Comparison of ENCODE assay signal across 8 cellular contexts in the genomic region with DNA sequence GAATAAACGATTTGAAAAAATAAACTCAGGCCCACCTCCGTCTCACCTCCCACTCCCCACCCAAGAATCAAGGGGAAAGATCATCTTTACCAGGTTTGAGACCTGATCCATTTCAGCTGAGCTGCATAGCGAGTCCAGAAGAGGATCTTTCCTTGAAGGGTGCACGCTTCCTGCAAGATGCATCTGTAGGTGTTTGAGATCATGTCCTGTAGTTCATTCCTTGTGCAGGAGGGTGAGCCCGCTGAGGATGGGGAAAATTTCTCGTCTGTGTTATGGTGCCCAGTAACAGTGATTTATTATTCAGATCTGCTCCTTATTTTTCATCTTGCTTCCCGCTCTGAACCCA. TPM values are rescaled to one million over a fixed set of nuclear protein-coding genes. Genes with fewer than 3 reads are reported as not detected.
DNase-seq lines count a peak whose midpoint lies in the region; ATAC-seq and TF ChIP-seq lines count a peak whose summit lies in the region.

No MANE protein-coding gene starts in this region.

- intact Hi-C loops in OCI-LY7 (cut with micrococcal nuclease; ENCODE audit: unreplicated experiment), result no loop called here

- POLR2A ChIA-PET in OCI-LY7 (lab: Charles Lee), result no interaction called here

- H3K9me3 Mint-ChIP-seq in endodermal cell, result no peaks in the 10 kb centered on the region

- H3K4me3 Mint-ChIP-seq in endodermal cell, result peak overlapping the region; percentile 71

- H3K79me2 ChIP-seq in OCI-LY7 (ENCODE audit: insufficient read depth, low read depth, low read length) (no peaks in the 10 kb centered on the region), parathyroid adenoma (peaks cover 5% of the 10 kb centered on the region)

- H3K27me3 Mint-ChIP-seq in endodermal cell (ENCODE audit: insufficient read depth), result peaks cover 6% of the 10 kb centered on the region

- H3K27ac ChIP-seq in OCI-LY7 (ENCODE audit: low read depth, low read length, poor library complexity, severe bottlenecking), result peak overlapping the region; percentile 59
- H3K27ac ChIP-seq in endodermal cell (ENCODE audit: low read depth, low read length), result peak overlapping the region; percentile 66
- H3K27ac ChIP-seq in parathyroid adenoma, result no peak overlapping the region

- H4K20me1 ChIP-seq in OCI-LY7 (ENCODE audit: insufficient read depth, low read length), result no peaks in the 10 kb centered on the region

- H3K9me3 ChIP-seq in OCI-LY7 (ENCODE audit: low read length) (no peaks in the 10 kb centered on the region), endodermal cell (ENCODE audit: control insufficient read depth, low read length) (no peaks in the 10 kb centered on the region), parathyroid adenoma (ENCODE audit: control insufficient read depth, low read length) (no peaks in the 10 kb centered on the region)

- ATAC-seq in HG03439 (IDR thresholded peaks at IDR 0.05; ENCODE audit: unreplicated experiment) (no peak), GM19023 (IDR thresholded peaks at IDR 0.05; ENCODE audit: unreplicated experiment) (no peak)

- CTCF ChIA-PET in OCI-LY7 (lab: Charles Lee; ENCODE audit: unreplicated experiment), result no interaction called here

- no peaks in the 10 kb centered on the region for H3K9me2 ChIP-seq in OCI-LY7 (ENCODE audit: insufficient read depth, low read length)

- H3K27ac Mint-ChIP-seq in endodermal cell, result no peak overlapping the region

- H3K36me3 ChIP-seq in GM06990 (ENCODE audit: control insufficient read depth, insufficient read depth, low read length) (no peaks in the 10 kb centered on the region), OCI-LY7 (ENCODE audit: insufficient read depth, low read length) (no peaks in the 10 kb centered on the region), endodermal cell (ENCODE audit: control insufficient read depth, insufficient read depth, low read length) (no peaks in the 10 kb centered on the region), parathyroid adenoma (ENCODE audit: control insufficient read depth, insufficient read depth, low read length) (no peaks in the 10 kb centered on the region)

- WGBS in endodermal cell (ENCODE audit: insufficient coverage in 1 of 2, insufficient read length in 1 of 2), 2 experiments, result 48 to 60% methylated on average over 4 to 7 of the region's 7 CpGs

- no peaks in the 10 kb centered on the region for H3K36me3 Mint-ChIP-seq in endodermal cell (ENCODE audit: low read depth)

- DNase-seq in GM06990 (ENCODE audit: extremely low read depth, insufficient read length) (no peak), OCI-LY7 (ENCODE audit: low spot score) (no peak), endodermal cell (no peak), NCI-H128 (lab: John Stamatoyannopoulos, UW; ENCODE audit: unreplicated experiment) (no peak), globus pallidus (ENCODE audit: low spot score) (no peak)

- BruUV-seq in OCI-LY7 (replicated peaks; lab: Mats Ljungman, UMichigan), result no TSS peak

- H3K4me1 ChIP-seq in OCI-LY7 (ENCODE audit: insufficient read depth, low read length, poor library complexity, severe bottlenecking), result peaks cover 36% of the 10 kb centered on the region
- peaks cover 4% of the 10 kb centered on the region for H3K4me1 ChIP-seq in endodermal cell (ENCODE audit: control insufficient read depth, insufficient read depth, low read length)
- H3K4me1 ChIP-seq in parathyroid adenoma, result no peaks in the 10 kb centered on the region

- H3K4me2 ChIP-seq in OCI-LY7 (ENCODE audit: low read length) (peak overlapping the region; percentile 76), parathyroid adenoma (ENCODE audit: low read length) (peak overlapping the region; percentile 97)

- H2AFZ ChIP-seq in OCI-LY7 (ENCODE audit: low read length) (peak overlapping the region; percentile 52; the same call in 1 of the 2 replicates), parathyroid adenoma (peak overlapping the region; percentile 99)

- H3K9ac ChIP-seq in endodermal cell (ENCODE audit: extremely low read depth, low read length, poor library complexity, severe bottlenecking) (peak overlapping the region; percentile 75), parathyroid adenoma (no peak overlapping the region)

- peaks cover 21% of the 10 kb centered on the region for H3K4me1 Mint-ChIP-seq in endodermal cell

- H3K27me3 ChIP-seq in GM06990 (replicated peaks; ENCODE audit: control insufficient read depth, insufficient read depth, low read length), result no peaks in the 10 kb centered on the region
- no peaks in the 10 kb centered on the region for H3K27me3 ChIP-seq in endodermal cell (ENCODE audit: control insufficient read depth, insufficient read depth, low read length, poor library complexity, severe bottlenecking)
- no peaks in the 10 kb centered on the region for H3K27me3 ChIP-seq in parathyroid adenoma (ENCODE audit: control insufficient read depth, insufficient read depth, low read length)

- H3K4me3 ChIP-seq in GM06990 (replicated peaks; ENCODE audit: low read depth, low read length), result peak overlapping the region; percentile 83
- H3K4me3 ChIP-seq in OCI-LY7 (ENCODE audit: low read depth, low read length, poor library complexity, severe bottlenecking), result peak overlapping the region; percentile 73
- peak overlapping the region; percentile 84 for H3K4me3 ChIP-seq in endodermal cell (ENCODE audit: low read length)
- H3K4me3 ChIP-seq in parathyroid adenoma (ENCODE audit: low read depth, low read length), result peak overlapping the region; percentile 69

- no peak for TF ChIP-seq CTCF in GM06990 (IDR thresholded peaks at IDR 0.05; ENCODE audit: insufficient read depth, low read length, poor library complexity, severe bottlenecking)
- no peak for TF ChIP-seq CTCF in OCI-LY7 (conservative IDR thresholded peaks at IDR 0.05; ENCODE audit: low read length)
- no peak for TF ChIP-seq CTCF in endodermal cell (conservative IDR thresholded peaks at IDR 0.05)
- TF ChIP-seq CTCF in parathyroid adenoma (IDR thresholded peaks at IDR 0.05), result no peak

RNA-seq across cellular contexts. Expression of a gene that starts 0.6 kb away (rescaled TPM):
- 0.09 and 0.59 TPM in 2 replicates for total RNA-seq in OCI-LY7 (2014; rRNA removed; shearing (Covaris generic))
- 0.42 and 0.57 TPM in 2 replicates for total RNA-seq in OCI-LY7 (2022)
- 1 to 10 TPM; 1.1 to 3.8 TPM for total RNA-seq in endodermal cell
- polyA plus RNA-seq in endodermal cell (2013, experiment 1 of 2), result 22.4 TPM
- polyA plus RNA-seq in endodermal cell (2013, experiment 2 of 2), result 22.4 TPM

RNA-seq across cellular contexts. Expression of a gene that starts 0.8 kb away (rescaled TPM):
- 2.3 and 7.3 TPM in 2 replicates for total RNA-seq in OCI-LY7 (2014; rRNA removed; shearing (Covaris generic))
- 5.3 and 5.7 TPM in 2 replicates for total RNA-seq in OCI-LY7 (2022)
- total RNA-seq in endodermal cell, result 10 to 100 TPM; 12.5 to 17.0 TPM
- 11.9 TPM for polyA plus RNA-seq in endodermal cell (2013, experiment 1 of 2)
- polyA plus RNA-seq in endodermal cell (2013, experiment 2 of 2), result 10.2 TPM

RNA-seq across cellular contexts. Expression of a gene that starts 26.8 kb away (rescaled TPM):
- 174 and 180 TPM in 2 replicates for total RNA-seq in OCI-LY7 (2014; rRNA removed; shearing (Covaris generic))
- total RNA-seq in OCI-LY7 (2022) (294 and 344 TPM in 2 replicates), endodermal cell (100 to 1,000 TPM; 492 to 493 TPM)
- polyA plus RNA-seq in endodermal cell (2013, experiment 1 of 2), result 367 TPM
- polyA plus RNA-seq in endodermal cell (2013, experiment 2 of 2), result 349 TPM
